7 cellular contexts compared by ENCODE assay signal in the genomic region with DNA sequence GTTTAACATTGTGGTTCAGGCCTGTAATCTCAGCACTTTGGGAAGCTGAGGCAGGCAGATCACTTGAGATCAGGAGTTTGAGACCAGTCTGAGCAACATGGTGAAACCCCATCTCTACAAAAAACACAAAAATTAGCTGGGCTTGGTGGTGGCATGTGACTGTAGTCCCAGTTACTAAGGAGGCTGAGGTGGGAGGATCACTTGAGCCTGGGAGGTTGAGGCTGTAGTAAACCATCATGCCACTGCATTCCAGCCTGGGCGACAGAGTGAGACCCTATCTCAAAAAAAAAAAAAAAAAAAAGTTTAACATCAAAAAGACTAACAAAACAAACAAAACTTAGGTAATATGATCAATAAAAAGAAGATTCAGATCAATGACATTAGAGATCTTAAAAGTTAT. TPM values are rescaled to one million over a fixed set of nuclear protein-coding genes. Genes with fewer than 3 reads are reported as not detected.
DNase-seq lines count a peak whose midpoint lies in the region; ATAC-seq and TF ChIP-seq lines count a peak whose summit lies in the region.
"Not testable (repeated sequence)": the region's sequence is repeated elsewhere in the genome, so short reads cannot be mapped to it uniquely, and the experiment has no call there.

No MANE protein-coding gene starts in this region.

- H3K27ac Mint-ChIP-seq in CD4-positive, alpha-beta memory T cell = peak overlapping the region in 4 of 7 donors; percentile 29 to 78 (median 44)
- H3K27ac Mint-ChIP-seq in activated CD8-positive, alpha-beta T cell treated with anti-CD3 and anti-CD28 coated beads for 36 hours = peak overlapping the region; percentile 83
- H3K27ac Mint-ChIP-seq in activated T-helper 17 cell treated with anti-CD3 and anti-CD28 coated beads, Interleukin-2, amount 50 U/mL, for 72 hours = peak overlapping the region; percentile 43
- H3K27ac Mint-ChIP-seq in activated naive CD8-positive, alpha-beta T cell treated with anti-CD3 and anti-CD28 coated beads for 36 hours = peak overlapping the region; percentile 66
- peak overlapping the region; percentile 51 to 60 for H3K27ac Mint-ChIP-seq in effector memory CD8-positive, alpha-beta T cell
- H3K27ac Mint-ChIP-seq in natural killer cell treated with Interleukin-12 subunit alpha and Interleukin-12 subunit beta and Interleukin-15 and Interleukin-18, amount 100 ng/mL, for 72 hours = peak overlapping the region; percentile 23 to 90

- H2AFZ ChIP-seq in SU-DHL-6 (ENCODE audit: low read depth, low read length, severe bottlenecking) = not testable (repeated sequence)

- H3K9me2 ChIP-seq in SU-DHL-6 (replicated peaks; ENCODE audit: insufficient read depth, low read length) = not testable (repeated sequence)

- not testable (repeated sequence) for ATAC-seq in activated CD8-positive, alpha-beta T cell treated with anti-CD3 and anti-CD28 coated beads for 36 hours; activated T-helper 17 cell treated with anti-CD3 and anti-CD28 coated beads, Interleukin-2, amount 50 U/mL, for 72 hours (replicated peaks); effector memory CD8-positive, alpha-beta T cell (replicated peaks); natural killer cell treated with Interleukin-12 subunit alpha and Interleukin-12 subunit beta and Interleukin-15 and Interleukin-18, amount 100 ng/mL, for 72 hours

- not testable (repeated sequence) for H3K9ac ChIP-seq in SU-DHL-6 (ENCODE audit: low read length)

- peaks cover 10 to 35% of the 10 kb centered on the region in 2 donors for H3K36me3 Mint-ChIP-seq in CD4-positive, alpha-beta memory T cell
- peaks cover 23% of the 10 kb centered on the region for H3K36me3 Mint-ChIP-seq in activated CD8-positive, alpha-beta T cell treated with anti-CD3 and anti-CD28 coated beads for 36 hours (ENCODE audit: low read depth)
- H3K36me3 Mint-ChIP-seq in activated T-helper 17 cell treated with anti-CD3 and anti-CD28 coated beads, Interleukin-2, amount 50 U/mL, for 72 hours (ENCODE audit: low read depth) = peaks cover 53% of the 10 kb centered on the region
- H3K36me3 Mint-ChIP-seq in activated naive CD8-positive, alpha-beta T cell treated with anti-CD3 and anti-CD28 coated beads for 36 hours = peaks cover 29% of the 10 kb centered on the region
- H3K36me3 Mint-ChIP-seq in effector memory CD8-positive, alpha-beta T cell (ENCODE audit: insufficient read depth) = peaks cover 76% of the 10 kb centered on the region
- not testable (repeated sequence) for H3K36me3 Mint-ChIP-seq in natural killer cell treated with Interleukin-12 subunit alpha and Interleukin-12 subunit beta and Interleukin-15 and Interleukin-18, amount 100 ng/mL, for 72 hours

- peaks cover 28% of the 10 kb centered on the region for H3K4me1 ChIP-seq in CD4-positive, alpha-beta memory T cell (ENCODE audit: insufficient read depth, low read length)

- peaks cover 42% of the 10 kb centered on the region for H3F3A ChIP-seq in SU-DHL-6 (ENCODE audit: insufficient read depth)

- not testable (repeated sequence) for H3K4me3 ChIP-seq in CD4-positive, alpha-beta memory T cell (ENCODE audit: low read length in 2 of 2); SU-DHL-6 (ENCODE audit: insufficient read depth, low read length, poor library complexity, severe bottlenecking)

- H3K79me2 ChIP-seq in SU-DHL-6 (ENCODE audit: insufficient read depth, low read length) = not testable (repeated sequence)

- not testable (repeated sequence) for H3K9me3 ChIP-seq in CD4-positive, alpha-beta memory T cell (ENCODE audit: control insufficient read depth in 1 of 2, low read length in 2 of 2); SU-DHL-6 (ENCODE audit: insufficient read depth, low read length)

- not testable (repeated sequence) for H3K27me3 Mint-ChIP-seq in CD4-positive, alpha-beta memory T cell; activated CD8-positive, alpha-beta T cell treated with anti-CD3 and anti-CD28 coated beads for 36 hours; activated T-helper 17 cell treated with anti-CD3 and anti-CD28 coated beads, Interleukin-2, amount 50 U/mL, for 72 hours; activated naive CD8-positive, alpha-beta T cell treated with anti-CD3 and anti-CD28 coated beads for 36 hours; effector memory CD8-positive, alpha-beta T cell; natural killer cell treated with Interleukin-12 subunit alpha and Interleukin-12 subunit beta and Interleukin-15 and Interleukin-18, amount 100 ng/mL, for 72 hours

- not testable (repeated sequence) for H3K4me3 Mint-ChIP-seq in CD4-positive, alpha-beta memory T cell; activated CD8-positive, alpha-beta T cell treated with anti-CD3 and anti-CD28 coated beads for 36 hours; activated T-helper 17 cell treated with anti-CD3 and anti-CD28 coated beads, Interleukin-2, amount 50 U/mL, for 72 hours; activated naive CD8-positive, alpha-beta T cell treated with anti-CD3 and anti-CD28 coated beads for 36 hours; effector memory CD8-positive, alpha-beta T cell; natural killer cell treated with Interleukin-12 subunit alpha and Interleukin-12 subunit beta and Interleukin-15 and Interleukin-18, amount 100 ng/mL, for 72 hours

- intact Hi-C loops in CD4-positive, alpha-beta memory T cell (cut with micrococcal nuclease); activated CD8-positive, alpha-beta T cell treated with anti-CD3 and anti-CD28 coated beads for 36 hours (cut with micrococcal nuclease): not testable (repeated sequence)

- H3K4me1 Mint-ChIP-seq in CD4-positive, alpha-beta memory T cell = peaks cover 23 to 51% (median 39%) of the 10 kb centered on the region in 4 donors
- H3K4me1 Mint-ChIP-seq in activated CD8-positive, alpha-beta T cell treated with anti-CD3 and anti-CD28 coated beads for 36 hours (ENCODE audit: low read depth) = peaks cover 51% of the 10 kb centered on the region
- H3K4me1 Mint-ChIP-seq in activated T-helper 17 cell treated with anti-CD3 and anti-CD28 coated beads, Interleukin-2, amount 50 U/mL, for 72 hours = peaks cover 18% of the 10 kb centered on the region
- peaks cover 43% of the 10 kb centered on the region for H3K4me1 Mint-ChIP-seq in activated naive CD8-positive, alpha-beta T cell treated with anti-CD3 and anti-CD28 coated beads for 36 hours
- H3K4me1 Mint-ChIP-seq in effector memory CD8-positive, alpha-beta T cell (ENCODE audit: low read depth in 2 of 2) = peaks cover 27 to 47% of the 10 kb centered on the region in 2 donors
- H3K4me1 Mint-ChIP-seq in natural killer cell treated with Interleukin-12 subunit alpha and Interleukin-12 subunit beta and Interleukin-15 and Interleukin-18, amount 100 ng/mL, for 72 hours (ENCODE audit: low read depth in 2 of 2) = peaks cover 20 to 32% of the 10 kb centered on the region in 2 donors

- CTCF ChIA-PET in CD4-positive, alpha-beta memory T cell (lab: Charles Lee; ENCODE audit: partially characterized antibody) = not testable (repeated sequence)
- CTCF ChIA-PET in activated CD8-positive, alpha-beta T cell treated with anti-CD3 and anti-CD28 coated beads for 36 hours (lab: Charles Lee) = interaction anchor here (2.7 kb wide), 1 partner anchor 41 kb away, joined by 7 read pairs; no protein-coding TSS in a partner anchor

- not testable (repeated sequence) for H3K27me3 ChIP-seq in CD4-positive, alpha-beta memory T cell (ENCODE audit: insufficient read depth, low read length); SU-DHL-6 (ENCODE audit: low read length)

- POLR2A ChIA-PET in CD4-positive, alpha-beta memory T cell (lab: Charles Lee; ENCODE audit: partially characterized antibody) = not testable (repeated sequence)
- POLR2A ChIA-PET in activated CD8-positive, alpha-beta T cell treated with anti-CD3 and anti-CD28 coated beads for 36 hours (lab: Charles Lee) = interaction anchor here (1.4 kb wide), 2 partner anchors 13 to 66 kb away, joined by 3 to 4 read pairs; no protein-coding TSS in a partner anchor

- H3K4me2 ChIP-seq in SU-DHL-6 (ENCODE audit: low read depth, low read length, poor library complexity, severe bottlenecking) = not testable (repeated sequence)

- not testable (repeated sequence) for H3K27ac ChIP-seq in CD4-positive, alpha-beta memory T cell (ENCODE audit: low read depth, low read length)
- 0 out of 2 replicates have a peak overlapping the region, but pooled peaks have one; percentile 5 for H3K27ac ChIP-seq in SU-DHL-6 (ENCODE audit: low read depth, low read length)

- not testable (repeated sequence) for H3K36me3 ChIP-seq in CD4-positive, alpha-beta memory T cell (ENCODE audit: insufficient read depth, low read length); SU-DHL-6 (ENCODE audit: low read length)

- H3K9me3 Mint-ChIP-seq in CD4-positive, alpha-beta memory T cell; activated CD8-positive, alpha-beta T cell treated with anti-CD3 and anti-CD28 coated beads for 36 hours; activated T-helper 17 cell treated with anti-CD3 and anti-CD28 coated beads, Interleukin-2, amount 50 U/mL, for 72 hours; activated naive CD8-positive, alpha-beta T cell treated with anti-CD3 and anti-CD28 coated beads for 36 hours; effector memory CD8-positive, alpha-beta T cell; natural killer cell treated with Interleukin-12 subunit alpha and Interleukin-12 subunit beta and Interleukin-15 and Interleukin-18, amount 100 ng/mL, for 72 hours: not testable (repeated sequence)

- not testable (repeated sequence) for TF ChIP-seq CTCF in SU-DHL-6 (IDR thresholded peaks at IDR 0.05; ENCODE audit: insufficient read depth, low read length, poor library complexity, severe bottlenecking); activated CD8-positive, alpha-beta T cell treated with anti-CD3 and anti-CD28 coated beads for 36 hours (IDR thresholded peaks at IDR 0.05)

- not testable (repeated sequence) for H4K20me1 ChIP-seq in SU-DHL-6 (ENCODE audit: low read depth, low read length)

- not testable (repeated sequence) for DNase-seq in CD4-positive, alpha-beta memory T cell; activated CD8-positive, alpha-beta T cell treated with anti-CD3 and anti-CD28 coated beads for 36 hours; activated naive CD8-positive, alpha-beta T cell treated with anti-CD3 and anti-CD28 coated beads for 36 hours; effector memory CD8-positive, alpha-beta T cell; natural killer cell treated with Interleukin-12 subunit alpha and Interleukin-12 subunit beta and Interleukin-15 and Interleukin-18, amount 100 ng/mL, for 72 hours (ENCODE audit: low spot score)

RNA-seq across cellular contexts. Expression of a gene that starts 46.7 kb away (rescaled TPM):
- 10 to 100 TPM; 39.1 to 40.9 TPM for total RNA-seq in CD4-positive, alpha-beta memory T cell
- 10 to 100 TPM; 10.3 to 19.3 TPM for polyA plus RNA-seq in CD4-positive, alpha-beta memory T cell
- total RNA-seq in activated CD8-positive, alpha-beta T cell treated with anti-CD3 and anti-CD28 coated beads for 36 hours = 10 to 100 TPM; 40.0 to 42.3 TPM
- total RNA-seq in activated T-helper 17 cell treated with anti-CD3 and anti-CD28 coated beads, Interleukin-2, amount 50 U/mL, for 72 hours = 10 to 100 TPM; 48.8 to 60.9 TPM
- 10 to 100 TPM; 40.4 to 45.1 TPM for total RNA-seq in activated naive CD8-positive, alpha-beta T cell treated with anti-CD3 and anti-CD28 coated beads for 36 hours
- total RNA-seq in natural killer cell treated with Interleukin-12 subunit alpha and Interleukin-12 subunit beta and Interleukin-15 and Interleukin-18, amount 100 ng/mL, for 72 hours = 10 to 100 TPM; 38.7 to 44.1 TPM
